In the genomic region with DNA sequence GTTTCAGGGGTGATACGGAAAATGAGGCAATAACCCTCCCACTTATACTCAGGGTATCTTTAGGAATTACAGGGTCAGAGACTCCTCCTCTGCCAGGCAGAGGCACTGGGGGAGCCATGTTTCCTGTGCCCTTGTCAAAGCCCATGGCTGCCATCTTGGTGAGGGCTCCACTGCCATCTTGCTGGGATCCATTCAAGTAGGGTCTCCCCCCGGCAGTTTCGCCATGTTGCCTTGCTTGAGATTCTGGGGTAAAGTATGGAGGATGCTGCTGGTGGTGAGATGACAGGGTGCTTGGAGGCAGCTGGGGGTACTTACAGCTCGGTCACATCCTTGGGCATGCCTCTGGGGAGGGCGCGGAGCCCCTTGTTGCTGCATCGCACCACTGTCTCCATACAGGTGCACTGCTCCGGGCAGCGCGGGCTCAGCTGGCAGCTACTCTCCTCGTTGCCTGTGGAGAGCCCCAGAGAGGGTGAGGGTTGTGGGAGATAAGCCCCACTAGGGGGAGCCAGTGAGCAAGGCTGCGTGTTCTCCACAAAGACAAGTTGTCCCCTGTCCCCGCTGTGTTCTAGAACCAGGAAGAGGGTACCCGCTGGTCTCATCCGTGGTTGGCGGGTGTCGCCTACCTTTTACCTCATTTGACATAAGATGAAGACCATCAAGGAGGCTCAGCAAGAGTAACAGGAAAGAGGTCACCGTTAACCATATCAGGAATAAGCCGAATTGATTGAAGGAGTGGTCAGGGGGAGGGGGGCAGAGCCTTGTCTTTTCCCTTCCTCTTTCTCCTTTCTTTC, we compare ENCODE assay signal across 8 cellular contexts.
DNase-seq lines count a peak whose midpoint lies in the region; ATAC-seq and TF ChIP-seq lines count a peak whose summit lies in the region.

No MANE protein-coding gene starts in this region.

- intact Hi-C loops in colonic mucosa (cut with DNase I) (no loop called here), mucosa of descending colon (cut with DNase I, micrococcal nuclease) (no loop called here)

- TF ChIP-seq CTCF in colonic mucosa (IDR thresholded peaks at IDR 0.05) (peak; percentile 54), mucosa of descending colon (IDR thresholded peaks at IDR 0.05) (no peak)

- no peak overlapping the region for H3K4me3 ChIP-seq in SJSA1
- H3K4me3 ChIP-seq in colonic mucosa, result no peak overlapping the region
- no peak overlapping the region for H3K4me3 ChIP-seq in mucosa of descending colon

- H3K27ac ChIP-seq in SJSA1 (no peak overlapping the region), colonic mucosa (no peak overlapping the region)

- H3K27me3 ChIP-seq in SJSA1 (replicated peaks) (no peaks in the 10 kb centered on the region), colonic mucosa (no peaks in the 10 kb centered on the region)

- no peaks in the 10 kb centered on the region for H3K4me1 ChIP-seq in SJSA1 (replicated peaks)
- no peaks in the 10 kb centered on the region for H3K4me1 ChIP-seq in colonic mucosa
- H3K4me1 ChIP-seq in mucosa of descending colon (ENCODE audit: low read depth), result no peaks in the 10 kb centered on the region

- H3K9me3 ChIP-seq in SJSA1 (replicated peaks) (no peaks in the 10 kb centered on the region), colonic mucosa (no peaks in the 10 kb centered on the region), mucosa of descending colon (no peaks in the 10 kb centered on the region)

- DNase-seq in AG08395 (ENCODE audit: low spot score), result peak; percentile 32
- DNase-seq in HT-29 (ENCODE audit: low spot score), result peak; percentile 65
- DNase-seq in SJSA1 (ENCODE audit: low read depth in 1 of 2, low spot score in 2 of 2), result peak; percentile 47 to 72
- peak; percentile 45 for DNase-seq in colonic mucosa
- DNase-seq in mucosa of descending colon, result peak in 2 of 3 donors; percentile 37 to 62

- peak; percentile 84 for ATAC-seq in GM18519 (IDR thresholded peaks at IDR 0.05; ENCODE audit: low FRiP score, unreplicated experiment)
- ATAC-seq in mucosa of descending colon, result peak; percentile 64
- ATAC-seq in HG02870 (IDR thresholded peaks at IDR 0.05; ENCODE audit: unreplicated experiment), result no peak
- no peak for ATAC-seq in HG02970 (IDR thresholded peaks at IDR 0.05; ENCODE audit: low FRiP score, unreplicated experiment)

- H3K36me3 ChIP-seq in SJSA1 (peaks cover 37% of the 10 kb centered on the region), colonic mucosa (no peaks in the 10 kb centered on the region), mucosa of descending colon (ENCODE audit: low read depth) (no peaks in the 10 kb centered on the region)

- H3K9ac ChIP-seq in colonic mucosa (ENCODE audit: low read depth in 2 of 2, low read length in 2 of 2), result no peak overlapping the region

Comparison
In these comparisons a context has a peak if more than half of its experiments do, and no peak if none do; other contexts are left out.
1. ATAC-seq: peak in GM18519 (single experiment) and mucosa of descending colon (single experiment); none in HG02870 (single experiment) and HG02970 (single experiment).
2. Peak in every context shown above with its lines, with median percentiles within 50 percentile points of each other: DNase-seq.